ENCODE assay signal across 20 cellular contexts in genomic region chr6:106257195-106257594, GRCh38.
DNase-seq lines count a peak whose midpoint lies in the region; ATAC-seq and TF ChIP-seq lines count a peak whose summit lies in the region.
"Had no signal": no experiment of that assay in that cellular context is flagged by ENCODE, and none has a peak within 500 bp of the region (broad histone marks: within the 10 kb centered on the region; RNA-seq: fewer than 3 reads in every experiment).

No MANE protein-coding gene starts in this region.

- no peak overlapping the region for H3K4me3 ChIP-seq in brain microvascular endothelial cell (ENCODE audit: low read depth, low read length)
- H3K4me3 ChIP-seq in osteoblast (ENCODE audit: insufficient read depth, low read length) = no peak overlapping the region
- H3K4me3 ChIP-seq in lower leg skin (ENCODE audit: low read depth, poor library complexity, severe bottlenecking) = no peak overlapping the region
- no peak overlapping the region for H3K4me3 ChIP-seq in WERI-Rb-1 (ENCODE audit: low read depth, low read length)
- H3K4me3 ChIP-seq: psoas muscle, SK-N-MC, spleen, thyroid gland had no signal

- H3K4me1 ChIP-seq in osteoblast (ENCODE audit: insufficient read depth, low read length) = peaks cover 61% of the 10 kb centered on the region
- H3K4me1 ChIP-seq: spleen had no signal

- TF ChIP-seq POLR2A in lower leg skin (IDR thresholded peaks at IDR 0.05) = no peak

- no peaks in the 10 kb centered on the region for H4K20me1 ChIP-seq in osteoblast (ENCODE audit: insufficient read depth, low read length)

- H3K36me3 ChIP-seq in brain microvascular endothelial cell (replicated peaks) (no peaks in the 10 kb centered on the region), osteoblast (ENCODE audit: insufficient read depth, low read length) (no peaks in the 10 kb centered on the region), WERI-Rb-1 (no peaks in the 10 kb centered on the region)
- H3K36me3 ChIP-seq: thyroid gland had no signal

- H3K79me2 ChIP-seq in osteoblast (ENCODE audit: insufficient read depth, low read length) = peaks cover 26% of the 10 kb centered on the region

- in situ Hi-C loops in brain microvascular endothelial cell (cut with HindIII; ENCODE audit: low pct_ligation_motif_present, low sequenced_read_pairs) = no loop called here

- H3K9me3 ChIP-seq in osteoblast (ENCODE audit: low read depth, low read length) (no peaks in the 10 kb centered on the region), WERI-Rb-1 (ENCODE audit: severe bottlenecking) (no peaks in the 10 kb centered on the region)
- H3K9me3 ChIP-seq: psoas muscle, thyroid gland had no signal

- intact Hi-C loops in lower leg skin (cut with DNase I; ENCODE audit: low total_unique reads) = no loop called here

- peak overlapping the region; percentile 35 for H3K27ac ChIP-seq in brain microvascular endothelial cell
- peak overlapping the region; percentile 27 for H3K27ac ChIP-seq in osteoblast (ENCODE audit: low read depth, low read length)
- H3K27ac ChIP-seq in WERI-Rb-1 = no peak overlapping the region
- H3K27ac ChIP-seq: psoas muscle, spleen, thyroid gland had no signal

- ATAC-seq in GM19455 (IDR thresholded peaks at IDR 0.05; ENCODE audit: unreplicated experiment) = no peak
- ATAC-seq: psoas muscle; stimulated activated memory B cell treated with anti-CD40 and anti-IgM and Interleukin-4, amounts not matched to agents 10 μg/mL and 1 μg/mL and 100 μg/mL, for 72 hours had no signal

- DNase-seq in HCEC 1CT (peak; percentile 74), NCI-H226 (peak; percentile 13), brain microvascular endothelial cell (peak; percentile 52), osteoblast (ENCODE audit: insufficient read length, low spot score, missing footprints) (no peak), lower leg skin (ENCODE audit: low spot score in 2 of 2) (no peak), WERI-Rb-1 (no peak)
- DNase-seq: activated CD4-positive, alpha-beta T cell treated with anti-CD3 and anti-CD28 coated beads for 4 hours; activated CD8-positive, alpha-beta memory T cell treated with anti-CD3 and anti-CD28 coated beads, Interleukin-2, amount 50 U/mL, for 4 hours; activated naive CD4-positive, alpha-beta T cell; islet precursor cell; mesendoderm; NCI-H1694 treated with DMSO at 0.1 percent for 48 hours; NCI-H446 treated with DMSO at 0.1 percent for 48 hours; nephron progenitor cell; psoas muscle; spleen; thyroid gland had no signal

- no peak overlapping the region for H3K4me2 ChIP-seq in osteoblast (ENCODE audit: insufficient read depth, low read length)

- no peak for TF ChIP-seq CTCF in brain microvascular endothelial cell (IDR thresholded peaks at IDR 0.05; ENCODE audit: low read depth, low read length, missing control alignments)
- no peak for TF ChIP-seq CTCF in osteoblast (IDR thresholded peaks at IDR 0.05; ENCODE audit: extremely low read depth, low read depth, low read length)
- TF ChIP-seq CTCF in lower leg skin (IDR thresholded peaks at IDR 0.05) = no peak
- no peak for TF ChIP-seq CTCF in WERI-Rb-1 (IDR thresholded peaks at IDR 0.05; ENCODE audit: low read depth, low read length)

- no peak overlapping the region for H2AFZ ChIP-seq in osteoblast (ENCODE audit: low read length)

- WGBS in lower leg skin, 2 donors = 71 to 79% methylated on average over 2 of the region's 2 CpGs

- H3K27me3 ChIP-seq in brain microvascular endothelial cell (replicated peaks) = no peaks in the 10 kb centered on the region
- no peaks in the 10 kb centered on the region for H3K27me3 ChIP-seq in osteoblast (ENCODE audit: insufficient read depth, low read length)
- H3K27me3 ChIP-seq in WERI-Rb-1 (ENCODE audit: insufficient read depth, low read depth, severe bottlenecking) = no peaks in the 10 kb centered on the region
- H3K27me3 ChIP-seq: spleen, thyroid gland had no signal

Comparison
In these comparisons a context has a peak if more than half of its experiments do, and no peak if none do; other contexts are left out.
1. DNase-seq: peak in HCEC 1CT (single experiment), NCI-H226 (single experiment) and brain microvascular endothelial cell (single experiment); none in osteoblast (single experiment), lower leg skin (0 of 2) and WERI-Rb-1 (single experiment).